ENCODE assay signal across 20 cellular contexts in genomic region chr4:7658297-7659204, GRCh38.
A peak's percentile ranks its signal among the peaks of the same experiment; 100 is the strongest.
DNase-seq lines count a peak whose midpoint lies in the region; ATAC-seq, FAIRE-seq and TF ChIP-seq lines count a peak whose summit lies in the region.
"Had no signal": no experiment of that assay in that cellular context is flagged by ENCODE, and none has a peak within 500 bp of the region (broad histone marks: within the 10 kb centered on the region; RNA-seq: fewer than 3 reads in every experiment).

No MANE protein-coding gene starts in this region.

- peaks cover 4% of the 10 kb centered on the region for H3K9me3 Mint-ChIP-seq in astrocyte (ENCODE audit: unreplicated experiment)
- H3K9me3 Mint-ChIP-seq: activated naive CD8-positive, alpha-beta T cell treated with anti-CD3 and anti-CD28 coated beads, Interleukin-2, amount 50 U/mL, for 24 hours; immature natural killer cell; T-helper 1 cell treated with Interleukin-12 subunit alpha and Interleukin-12 subunit beta and Interleukin-4 antibody, amounts not matched to agents 30 μg/mL and 1 μg/mL, for 36 hours had no signal

- no peak overlapping the region for H3K27ac ChIP-seq in astrocyte (ENCODE audit: low read depth, low read length)
- H3K27ac ChIP-seq in lower lobe of right lung = no peak overlapping the region
- H3K27ac ChIP-seq: parathyroid adenoma had no signal

- no peaks in the 10 kb centered on the region for H3K79me2 ChIP-seq in astrocyte (ENCODE audit: insufficient read depth, low read length)
- H3K79me2 ChIP-seq: parathyroid adenoma had no signal

- no peaks in the 10 kb centered on the region for H3K36me3 ChIP-seq in astrocyte (ENCODE audit: insufficient read depth, low read length)
- H3K36me3 ChIP-seq in lower lobe of right lung = no peaks in the 10 kb centered on the region

- H3K4me3 Mint-ChIP-seq in astrocyte (ENCODE audit: unreplicated experiment) = no peak overlapping the region
- H3K4me3 Mint-ChIP-seq: activated naive CD8-positive, alpha-beta T cell treated with anti-CD3 and anti-CD28 coated beads, Interleukin-2, amount 50 U/mL, for 24 hours; immature natural killer cell; naive thymus-derived CD4-positive, alpha-beta T cell; T-helper 1 cell treated with Interleukin-12 subunit alpha and Interleukin-12 subunit beta and Interleukin-4 antibody, amounts not matched to agents 30 μg/mL and 1 μg/mL, for 36 hours had no signal

- intact Hi-C loops in lower lobe of right lung (cut with DNase I) = no loop called here

- ATAC-seq in lower lobe of right lung (no peak), GM18519 (IDR thresholded peaks at IDR 0.05; ENCODE audit: low FRiP score, unreplicated experiment) (no peak), HG03565 (IDR thresholded peaks at IDR 0.05; ENCODE audit: unreplicated experiment) (no peak)
- ATAC-seq: activated naive CD8-positive, alpha-beta T cell treated with anti-CD3 and anti-CD28 coated beads, Interleukin-2, amount 50 U/mL, for 24 hours; naive thymus-derived CD4-positive, alpha-beta T cell had no signal

- H3K36me3 Mint-ChIP-seq in astrocyte (ENCODE audit: low read depth, unreplicated experiment) = peaks cover 6% of the 10 kb centered on the region
- H3K36me3 Mint-ChIP-seq: naive thymus-derived CD4-positive, alpha-beta T cell had no signal

- H4K20me1 ChIP-seq in astrocyte (ENCODE audit: insufficient read depth, low read length) = no peaks in the 10 kb centered on the region

- H3K27me3 Mint-ChIP-seq in astrocyte (ENCODE audit: low read depth, unreplicated experiment) = peaks cover 52% of the 10 kb centered on the region

- DNase-seq in EH (ENCODE audit: low read depth) (peak; percentile 80), NCI-H1092 (lab: John Stamatoyannopoulos, UW) (peak; percentile 26), astrocyte (ENCODE audit: low read depth) (peak; percentile 66), lower lobe of right lung (peak; percentile 27), NCI-H345 (lab: John Stamatoyannopoulos, UW) (no peak)
- DNase-seq: activated naive CD8-positive, alpha-beta T cell treated with anti-CD3 and anti-CD28 coated beads, Interleukin-2, amount 50 U/mL, for 24 hours; erythroblast; GF-D8; immature natural killer cell; mammary epithelial cell; naive thymus-derived CD4-positive, alpha-beta T cell; NCI-H1694 treated with DMSO at 0.1 percent for 48 hours; NCI-H510A treated with DMSO at 0.1 percent for 48 hours; SHP77 treated with DMSO at 0.1 percent for 48 hours had no signal

- no peak overlapping the region for H3K27ac Mint-ChIP-seq in astrocyte (ENCODE audit: unreplicated experiment)
- H3K27ac Mint-ChIP-seq: activated naive CD8-positive, alpha-beta T cell treated with anti-CD3 and anti-CD28 coated beads, Interleukin-2, amount 50 U/mL, for 24 hours; naive thymus-derived CD4-positive, alpha-beta T cell; T-helper 1 cell treated with Interleukin-12 subunit alpha and Interleukin-12 subunit beta and Interleukin-4 antibody, amounts not matched to agents 30 μg/mL and 1 μg/mL, for 36 hours had no signal

- H3K9me3 ChIP-seq in astrocyte (ENCODE audit: insufficient read depth, low read depth, low read length) = no peaks in the 10 kb centered on the region
- H3K9me3 ChIP-seq in lower lobe of right lung = no peaks in the 10 kb centered on the region

- H3K4me3 ChIP-seq in astrocyte (ENCODE audit: insufficient read depth, low read depth, low read length) = no peak overlapping the region
- H3K4me3 ChIP-seq in lower lobe of right lung = no peak overlapping the region

- H3K4me2 ChIP-seq in astrocyte (ENCODE audit: low read length) = peak overlapping the region; percentile 11

- H3K9ac ChIP-seq in astrocyte (ENCODE audit: low read length) = no peak overlapping the region
- H3K9ac ChIP-seq: parathyroid adenoma had no signal

- peaks cover 1% of the 10 kb centered on the region for H3K4me1 Mint-ChIP-seq in astrocyte (ENCODE audit: low read depth, unreplicated experiment)
- H3K4me1 Mint-ChIP-seq: activated naive CD8-positive, alpha-beta T cell treated with anti-CD3 and anti-CD28 coated beads, Interleukin-2, amount 50 U/mL, for 24 hours had no signal

- TF ChIP-seq CTCF in astrocyte (IDR thresholded peaks at IDR 0.05; ENCODE audit: insufficient read depth, low read depth, low read length) (no peak), lower lobe of right lung (IDR thresholded peaks at IDR 0.05) (no peak)

- H3K27me3 ChIP-seq in astrocyte (ENCODE audit: insufficient read depth, low read length) (peaks cover 3% of the 10 kb centered on the region), lower lobe of right lung (ENCODE audit: low read depth) (peaks cover 8% of the 10 kb centered on the region)

- H3K4me1 ChIP-seq in astrocyte (ENCODE audit: insufficient read depth, low read length) (peaks cover 23% of the 10 kb centered on the region), lower lobe of right lung (peaks cover under 1% of the 10 kb centered on the region)
- H3K4me1 ChIP-seq: parathyroid adenoma had no signal

- no peak overlapping the region for H2AFZ ChIP-seq in astrocyte (ENCODE audit: low read depth, low read length)
- H2AFZ ChIP-seq: parathyroid adenoma had no signal

- FAIRE-seq in astrocyte (lab: Jason Lieb, UNC) = no peak
- FAIRE-seq: GM12892, urothelium cell line had no signal
